1 cellular context compared by ENCODE assay signal in genomic region chr22:21849489-21849888, GRCh38.
TF ChIP-seq lines count a peak whose summit lies in the region.

No MANE protein-coding gene starts in this region.

TF ChIP-seq in IMR-90, 13 proteins besides CTCF, POLR2A, EP300 and RAD21 (continued from another document):
- TF ChIP-seq SMC3 (IDR thresholded peaks at IDR 0.05; ENCODE audit: low read depth, low read length) (no peak), MAZ (IDR thresholded peaks at IDR 0.05; ENCODE audit: borderline replicate concordance, low read depth, low read length) (no peak), FOS (IDR thresholded peaks at IDR 0.05; ENCODE audit: low read depth, low read length) (no peak), BHLHE40 (IDR thresholded peaks at IDR 0.05; ENCODE audit: low read depth, low read length) (no peak), CHD1 (IDR thresholded peaks at IDR 0.05; ENCODE audit: low read depth, low read length) (no peak), MAFK (IDR thresholded peaks at IDR 0.05; ENCODE audit: low read depth, low read length) (no peak)
- TF ChIP-seq, protein P1, sequence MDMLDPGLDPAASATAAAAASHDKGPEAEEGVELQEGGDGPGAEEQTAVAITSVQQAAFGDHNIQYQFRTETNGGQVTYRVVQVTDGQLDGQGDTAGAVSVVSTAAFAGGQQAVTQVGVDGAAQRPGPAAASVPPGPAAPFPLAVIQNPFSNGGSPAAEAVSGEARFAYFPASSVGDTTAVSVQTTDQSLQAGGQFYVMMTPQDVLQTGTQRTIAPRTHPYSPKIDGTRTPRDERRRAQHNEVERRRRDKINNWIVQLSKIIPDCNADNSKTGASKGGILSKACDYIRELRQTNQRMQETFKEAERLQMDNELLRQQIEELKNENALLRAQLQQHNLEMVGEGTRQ (IDR thresholded peaks at IDR 0.05; ENCODE audit: low read depth, low read length): no peak
